In genomic region chr14:44887596-44887955, GRCh38 we compare ENCODE assay signal across 2 cellular contexts.
TF ChIP-seq lines count a peak whose summit lies in the region.

No MANE protein-coding gene starts in this region.

TF ChIP-seq in GM23338, 12 proteins besides CTCF, POLR2A, EP300 and RAD21 (continued from another document):
- no peak for TF ChIP-seq ZNF462 (CRISPR knock-in tag; IDR thresholded peaks at IDR 0.05)
- no peak for TF ChIP-seq ZNF331 (CRISPR knock-in tag; IDR thresholded peaks at IDR 0.05; ENCODE audit: low read depth)
- no peak for TF ChIP-seq ZNF114 (CRISPR knock-in tag; IDR thresholded peaks at IDR 0.05)
- no peak for TF ChIP-seq NANOG (IDR thresholded peaks at IDR 0.05; ENCODE audit: borderline replicate concordance)
- TF ChIP-seq REST (IDR thresholded peaks at IDR 0.05; ENCODE audit: unreplicated experiment): no peak
- TF ChIP-seq EZH2phosphoT487 (IDR thresholded peaks at IDR 0.05; ENCODE audit: unreplicated experiment): no peak
- TF ChIP-seq POLR2AphosphoS5 (IDR thresholded peaks at IDR 0.05; ENCODE audit: low read depth): no peak
- TF ChIP-seq EZH2 (IDR thresholded peaks at IDR 0.05; ENCODE audit: low read depth, unreplicated experiment): no peak
- no peak for TF ChIP-seq JUNB (IDR thresholded peaks at IDR 0.05; ENCODE audit: unreplicated experiment)
- TF ChIP-seq ETS1 (IDR thresholded peaks at IDR 0.05): no peak
- no peak for TF ChIP-seq STAT1 (IDR thresholded peaks at IDR 0.05; ENCODE audit: unreplicated experiment)

TF ChIP-seq in K562, 482 proteins besides CTCF, POLR2A, EP300 and RAD21 (continued from another document):
- TF ChIP-seq RERE (CRISPR knock-in tag; IDR thresholded peaks at IDR 0.05; ENCODE audit: borderline replicate concordance): no peak
- TF ChIP-seq E2F3 (CRISPR knock-in tag; IDR thresholded peaks at IDR 0.05): no peak
- no peak for TF ChIP-seq USF1 (CRISPR knock-in tag; IDR thresholded peaks at IDR 0.05)
- no peak for TF ChIP-seq ETV6 (IDR thresholded peaks at IDR 0.05; ENCODE audit: borderline replicate concordance in 1 of 2, low read depth in 2 of 2, low read length in 1 of 2)
- TF ChIP-seq ETV6 (CRISPR knock-in tag; IDR thresholded peaks at IDR 0.05; ENCODE audit: borderline replicate concordance): no peak
- no peak for TF ChIP-seq ZBTB17 (CRISPR knock-in tag; IDR thresholded peaks at IDR 0.05)
- no peak for TF ChIP-seq NFIC (IDR thresholded peaks at IDR 0.05)
- no peak for TF ChIP-seq ZNF583 (CRISPR knock-in tag; IDR thresholded peaks at IDR 0.05)
- no peak for TF ChIP-seq ZFX (CRISPR knock-in tag; IDR thresholded peaks at IDR 0.05)
- TF ChIP-seq RCOR1 (IDR thresholded peaks at IDR 0.05; ENCODE audit: borderline replicate concordance in 1 of 2, low read depth in 2 of 2, low read length in 2 of 2): no peak
- TF ChIP-seq MXI1 (IDR thresholded peaks at IDR 0.05; ENCODE audit: low read depth, low read length): no peak
- TF ChIP-seq SOX6 (IDR thresholded peaks at IDR 0.05): no peak
- no peak for TF ChIP-seq ZNF695 (CRISPR knock-in tag; IDR thresholded peaks at IDR 0.05)
